Comparison of ENCODE assay signal across 8 cellular contexts in genomic region chr12:63498239-63498638, GRCh38.
"Had no signal": no experiment of that assay in that cellular context is flagged by ENCODE, and none has a peak within 500 bp of the region (broad histone marks: within the 10 kb centered on the region; RNA-seq: fewer than 3 reads in every experiment).

No MANE protein-coding gene starts in this region.

- ATAC-seq: GM23338, HCT116 had no signal

- H3K4me1 ChIP-seq: HAP-1 had no signal

- FAIRE-seq: HTR-8/SVneo had no signal

- H3K4me3 ChIP-seq: GM23338, HAP-1 had no signal

- H3K4me2 ChIP-seq: GM23338 had no signal

- H3K36me3 ChIP-seq: HAP-1 had no signal

- H3K9me3 ChIP-seq: HAP-1 had no signal

- H2AFZ ChIP-seq: GM23338 had no signal

- DNase-seq: H7, IMR-90, Kasumi-1, KG1 had no signal
